12 cellular contexts compared by ENCODE assay signal in the genomic region with DNA sequence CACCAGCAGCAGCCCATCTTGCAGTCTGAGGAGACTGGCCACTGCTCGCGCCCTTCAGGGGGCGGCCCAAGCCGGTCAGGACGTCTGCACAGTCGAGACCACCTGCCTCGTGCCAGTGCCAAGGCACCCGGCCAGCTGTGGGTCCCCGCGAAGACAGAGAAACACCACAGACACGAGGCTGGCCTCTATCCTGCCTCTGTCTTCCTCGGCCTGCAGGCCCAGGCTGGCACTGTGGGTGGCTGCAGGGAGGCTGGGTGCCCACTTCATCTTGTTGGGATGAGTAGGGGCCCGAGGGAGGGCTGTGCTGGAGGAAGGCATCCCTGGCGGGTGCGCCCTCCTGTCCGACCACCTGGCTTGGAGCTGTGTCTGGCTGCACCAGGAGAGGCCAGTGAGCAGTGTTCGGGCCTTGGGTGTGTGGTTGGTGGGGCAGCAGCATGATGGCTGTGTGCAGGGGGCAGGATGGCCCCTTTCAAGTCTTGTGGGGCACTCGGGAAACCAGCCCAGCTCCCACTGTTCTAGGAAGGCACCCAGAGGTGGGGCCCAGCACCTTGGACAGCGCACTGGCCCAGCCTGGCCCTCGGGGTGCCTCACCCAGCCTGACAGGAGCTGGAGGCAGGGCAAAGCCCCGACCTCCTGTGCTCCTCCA. TPM values are rescaled to one million over a fixed set of nuclear protein-coding genes. Genes with fewer than 3 reads are reported as not detected.
A peak's percentile ranks its signal among the peaks of the same experiment; 100 is the strongest.
DNase-seq lines count a peak whose midpoint lies in the region; ATAC-seq lines count a peak whose summit lies in the region.
"Had no signal": no experiment of that assay in that cellular context is flagged by ENCODE, and none has a peak within 500 bp of the region (broad histone marks: within the 10 kb centered on the region; RNA-seq: fewer than 3 reads in every experiment).

No MANE protein-coding gene starts in this region.

- no peak overlapping the region for H3K27ac Mint-ChIP-seq in activated CD4-positive, alpha-beta memory T cell treated with anti-CD3 and anti-CD28 coated beads, Interleukin-2, amount 10 ng/mL, durations not matched to agents 7 days and 5 days

- ATAC-seq in GM21825 (IDR thresholded peaks at IDR 0.05; ENCODE audit: unreplicated experiment) (no peak), GM19455 (IDR thresholded peaks at IDR 0.05; ENCODE audit: unreplicated experiment) (no peak), HG02588 (IDR thresholded peaks at IDR 0.05; ENCODE audit: unreplicated experiment) (no peak)

- POLR2A ChIA-PET in activated CD4-positive, alpha-beta memory T cell treated with anti-CD3 and anti-CD28 coated beads, Interleukin-2, amount 10 ng/mL, durations not matched to agents 7 days and 5 days (lab: Charles Lee), result no interaction called here

- no peak overlapping the region for H3K4me3 Mint-ChIP-seq in activated CD4-positive, alpha-beta memory T cell treated with anti-CD3 and anti-CD28 coated beads, Interleukin-2, amount 10 ng/mL, durations not matched to agents 7 days and 5 days

- DNase-seq in AG20443 (ENCODE audit: low spot score) (peak; percentile 68), HK-2 (ENCODE audit: unreplicated experiment) (peak; percentile 57), left kidney (ENCODE audit: low read depth, low spot score) (peak; percentile 27), SKM-1 treated with dmso at 0.1 percent for 144 hours (lab: John Stamatoyannopoulos, UW; ENCODE audit: unreplicated experiment) (no peak)
- peak; percentile 44 for DNase-seq in activated CD4-positive, alpha-beta memory T cell treated with anti-CD3 and anti-CD28 coated beads, Interleukin-2, amount 10 ng/mL, durations not matched to agents 7 days and 5 days
- DNase-seq: NCI-H510A treated with DMSO at 0.1 percent for 48 hours, sigmoid colon, T-helper 1 cell had no signal

- H3K27me3 Mint-ChIP-seq in activated CD4-positive, alpha-beta memory T cell treated with anti-CD3 and anti-CD28 coated beads, Interleukin-2, amount 10 ng/mL, durations not matched to agents 7 days and 5 days, result peaks cover 10% of the 10 kb centered on the region

- CTCF ChIA-PET in activated CD4-positive, alpha-beta memory T cell treated with anti-CD3 and anti-CD28 coated beads, Interleukin-2, amount 10 ng/mL, durations not matched to agents 7 days and 5 days (lab: Charles Lee), result no interaction called here

- no peaks in the 10 kb centered on the region for H3K4me1 Mint-ChIP-seq in activated CD4-positive, alpha-beta memory T cell treated with anti-CD3 and anti-CD28 coated beads, Interleukin-2, amount 10 ng/mL, durations not matched to agents 7 days and 5 days

- H3K9me3 Mint-ChIP-seq in activated CD4-positive, alpha-beta memory T cell treated with anti-CD3 and anti-CD28 coated beads, Interleukin-2, amount 10 ng/mL, durations not matched to agents 7 days and 5 days, result peaks cover 4% of the 10 kb centered on the region

- H3K36me3 Mint-ChIP-seq in activated CD4-positive, alpha-beta memory T cell treated with anti-CD3 and anti-CD28 coated beads, Interleukin-2, amount 10 ng/mL, durations not matched to agents 7 days and 5 days (ENCODE audit: low read depth), result no peaks in the 10 kb centered on the region

RNA-seq across cellular contexts. Expression of gene DPYSL4, which starts 7.3 kb away (rescaled TPM):
- total RNA-seq in activated CD4-positive, alpha-beta memory T cell treated with anti-CD3 and anti-CD28 coated beads, Interleukin-2, amount 10 ng/mL, durations not matched to agents 7 days and 5 days, result 1 to 10 TPM; 5.4 to 6.7 TPM
- total RNA-seq: Caco-2 had no signal
